In genomic region chr3:73658227-73658626, GRCh38 we compare ENCODE assay signal across 23 cellular contexts. TPM values are rescaled to one million over a fixed set of nuclear protein-coding genes. Genes with fewer than 3 reads are reported as not detected.
"Had no signal": no experiment of that assay in that cellular context is flagged by ENCODE, and none has a peak within 500 bp of the region (broad histone marks: within the 10 kb centered on the region; RNA-seq: fewer than 3 reads in every experiment).

No MANE protein-coding gene starts in this region.

- H3K27ac Mint-ChIP-seq: activated naive CD4-positive, alpha-beta T cell treated with anti-CD3 and anti-CD28 coated beads, Interleukin-2, amount 50 U/mL, for 24 hours; activated T-cell treated with anti-CD3 and anti-CD28 coated beads, Interleukin-2, amount 50 U/mL, for 72 hours had no signal

- H3K27me3 ChIP-seq: body of pancreas, colonic mucosa, gastroesophageal sphincter, heart right ventricle, right atrium auricular region, tibial nerve had no signal

- H3K27ac ChIP-seq: body of pancreas, colonic mucosa, gastroesophageal sphincter, heart right ventricle, right atrium auricular region, tibial nerve, VCaP had no signal

- H3K4me3 ChIP-seq: body of pancreas, colonic mucosa, gastroesophageal sphincter, heart right ventricle, lung, prostate gland, right atrium auricular region, tibial nerve had no signal

- H3K27me3 Mint-ChIP-seq: activated naive CD4-positive, alpha-beta T cell treated with anti-CD3 and anti-CD28 coated beads, Interleukin-2, amount 50 U/mL, for 24 hours had no signal

- H3K9me3 ChIP-seq: body of pancreas, colonic mucosa, gastroesophageal sphincter, heart right ventricle, prostate gland, right atrium auricular region, tibial nerve had no signal

- H3K36me3 ChIP-seq: colonic mucosa, gastroesophageal sphincter, heart right ventricle, prostate gland, right atrium auricular region, tibial nerve had no signal

- H3K4me3 Mint-ChIP-seq: activated naive CD4-positive, alpha-beta T cell treated with anti-CD3 and anti-CD28 coated beads, Interleukin-2, amount 50 U/mL, for 24 hours; activated T-cell treated with anti-CD3 and anti-CD28 coated beads, Interleukin-2, amount 50 U/mL, for 72 hours had no signal

- ATAC-seq: activated T-cell treated with anti-CD3 and anti-CD28 coated beads, Interleukin-2, amount 50 U/mL, for 72 hours; body of pancreas; esophagus mucosa; gastroesophageal sphincter; left lobe of liver; stimulated activated naive CD8-positive, alpha-beta T cell treated with anti-CD3 and anti-CD28 coated beads, Interleukin-15, Interleukin-2, amounts not matched to agents 100 U/mL and 50 U/mL, for 24 hours had no signal

- H3K36me3 Mint-ChIP-seq: activated naive CD4-positive, alpha-beta T cell treated with anti-CD3 and anti-CD28 coated beads, Interleukin-2, amount 50 U/mL, for 24 hours had no signal

- DNase-seq: activated CD4-positive, alpha-beta T cell treated with anti-CD3 and anti-CD28 coated beads for 1 hour; activated CD4-positive, alpha-beta T cell treated with anti-CD3 and anti-CD28 coated beads, Interleukin-2, amount 50 U/mL, for 4 hours; activated gamma-delta T cell; activated T-cell treated with anti-CD3 and anti-CD28 coated beads, Interleukin-2, amount 50 U/mL, for 72 hours; body of pancreas; caudate nucleus; colonic mucosa; heart right ventricle; midbrain; stimulated activated CD4-positive, alpha-beta T cell treated with anti-CD3 and anti-CD28 coated beads, Interleukin-2, amount 100 ng/mL, for 24 hours; stimulated activated naive CD8-positive, alpha-beta T cell treated with anti-CD3 and anti-CD28 coated beads, Interleukin-15, Interleukin-2, amounts not matched to agents 100 U/mL and 50 U/mL, for 24 hours; substantia nigra; T-helper 2 cell had no signal

- H3K9me3 Mint-ChIP-seq: activated naive CD4-positive, alpha-beta T cell treated with anti-CD3 and anti-CD28 coated beads, Interleukin-2, amount 50 U/mL, for 24 hours had no signal

- H3K4me1 ChIP-seq: colonic mucosa, gastroesophageal sphincter, heart right ventricle, right atrium auricular region, tibial nerve had no signal

- H3K4me1 Mint-ChIP-seq: activated naive CD4-positive, alpha-beta T cell treated with anti-CD3 and anti-CD28 coated beads, Interleukin-2, amount 50 U/mL, for 24 hours had no signal

RNA-seq across cellular contexts. Expression of gene PDZRN3, which starts 33.5 kb away (rescaled TPM):
- total RNA-seq: activated CD8-positive, alpha-beta memory T cell treated with anti-CD3 and anti-CD28 coated beads for 36 hours; activated T-cell treated with anti-CD3 and anti-CD28 coated beads, Interleukin-2, amount 50 U/mL, for 72 hours had no signal
